Comparison of ENCODE assay signal across 12 cellular contexts in the genomic region with DNA sequence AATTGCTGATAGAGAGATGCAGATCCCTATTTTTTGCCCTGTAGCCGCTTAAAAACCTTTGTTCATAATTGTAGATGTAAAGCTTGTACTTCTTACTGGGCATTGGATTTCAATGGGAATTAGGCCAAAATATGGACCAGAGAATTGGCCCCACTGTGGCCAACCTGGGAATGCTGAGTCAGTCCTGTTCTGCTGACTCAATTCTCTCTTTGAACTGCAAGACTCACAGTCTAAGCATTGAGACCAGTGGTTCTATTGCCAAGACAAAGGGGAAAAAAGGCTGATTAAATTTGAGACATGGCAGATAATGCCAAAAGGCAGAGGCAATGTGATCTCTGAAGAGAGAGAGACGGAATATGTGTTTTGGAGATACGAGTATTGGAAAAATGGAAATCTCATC.
DNase-seq lines count a peak whose midpoint lies in the region; ATAC-seq and TF ChIP-seq lines count a peak whose summit lies in the region.
"Had no signal": no experiment of that assay in that cellular context is flagged by ENCODE, and none has a peak within 500 bp of the region (broad histone marks: within the 10 kb centered on the region; RNA-seq: fewer than 3 reads in every experiment).

No MANE protein-coding gene starts in this region.

- no peaks in the 10 kb centered on the region for H3K36me3 Mint-ChIP-seq in immature natural killer cell
- H3K36me3 Mint-ChIP-seq in effector memory CD8-positive, alpha-beta T cell (ENCODE audit: insufficient read depth): peaks cover 3% of the 10 kb centered on the region

- no peaks in the 10 kb centered on the region for H3K9me3 Mint-ChIP-seq in immature natural killer cell
- no peaks in the 10 kb centered on the region for H3K9me3 Mint-ChIP-seq in effector memory CD8-positive, alpha-beta T cell

- H3K4me1 Mint-ChIP-seq in immature natural killer cell: peaks cover 6% of the 10 kb centered on the region in 2 donors
- H3K4me1 Mint-ChIP-seq in effector memory CD8-positive, alpha-beta T cell (ENCODE audit: low read depth in 2 of 2): peaks cover 16 to 22% of the 10 kb centered on the region in 2 donors

- H3K4me3 Mint-ChIP-seq in immature natural killer cell: no peak overlapping the region
- no peak overlapping the region for H3K4me3 Mint-ChIP-seq in effector memory CD8-positive, alpha-beta T cell
- H3K4me3 Mint-ChIP-seq: activated T-cell treated with anti-CD3 and anti-CD28 coated beads, Interleukin-2, amount 50 U/mL, for 72 hours had no signal

- no peaks in the 10 kb centered on the region for H3K79me2 ChIP-seq in fibroblast of lung (ENCODE audit: control insufficient read depth, insufficient read depth, low read length)

- H3K27ac Mint-ChIP-seq in immature natural killer cell: no peak overlapping the region
- H3K27ac Mint-ChIP-seq in effector memory CD8-positive, alpha-beta T cell: no peak overlapping the region
- H3K27ac Mint-ChIP-seq: activated T-cell treated with anti-CD3 and anti-CD28 coated beads, Interleukin-2, amount 50 U/mL, for 72 hours had no signal

- DNase-seq in RKO (ENCODE audit: low spot score): peak; percentile 42
- DNase-seq in fibroblast of lung (ENCODE audit: low read depth in 2 of 2): peak; percentile 51 to 87
- DNase-seq in stimulated activated CD4-positive, alpha-beta T cell treated with anti-CD3 and anti-CD28 coated beads, Interleukin-1b, Interleukin-23, amount 100 ng/mL, for 48 hours: no peak
- no peak for DNase-seq in immature natural killer cell
- no peak for DNase-seq in SKM-1 treated with dmso at 0.1 percent for 144 hours (lab: John Stamatoyannopoulos, UW; ENCODE audit: unreplicated experiment)
- no peak for DNase-seq in effector memory CD8-positive, alpha-beta T cell
- DNase-seq: activated T-cell treated with anti-CD3 and anti-CD28 coated beads, Interleukin-2, amount 50 U/mL, for 72 hours; dorsolateral prefrontal cortex; stimulated activated naive CD8-positive, alpha-beta T cell treated with anti-CD3 and anti-CD28 coated beads, Interleukin-15, Interleukin-2, amounts not matched to agents 100 U/mL and 50 U/mL, for 24 hours; T1000 had no signal

- peak overlapping the region in 7 of 11 experiments; percentile 3 to 50 (median 24); a peak in 9 of 22 replicates for H3K4me2 ChIP-seq in BLaER1 treated with 17β-estradiol and CSF1 and Interleukin-3, amounts not matched to agents 10 nM and 100 nM
- H3K4me2 ChIP-seq in fibroblast of lung (ENCODE audit: extremely low read depth, insufficient read depth, low read length): no peak overlapping the region

- no peaks in the 10 kb centered on the region for H3K36me3 ChIP-seq in BLaER1 treated with 17β-estradiol and CSF1 and Interleukin-3, amounts not matched to agents 10 nM and 100 nM
- H3K36me3 ChIP-seq in fibroblast of lung (ENCODE audit: control insufficient read depth, insufficient read depth, low read length) (no peaks in the 10 kb centered on the region), rectal smooth muscle tissue (ENCODE audit: control insufficient read depth, insufficient read depth, low read length) (no peaks in the 10 kb centered on the region)

- TF ChIP-seq CTCF in fibroblast of lung (conservative IDR thresholded peaks at IDR 0.05 in 1 of 2, IDR thresholded peaks at IDR 0.05 in 1 of 2; ENCODE audit: low read depth in 1 of 2, low read length in 2 of 2): no peak

- H3K4me3 ChIP-seq in BLaER1 treated with 17β-estradiol and CSF1 and Interleukin-3, amounts not matched to agents 10 nM and 100 nM: no peak overlapping the region
- H3K4me3 ChIP-seq in fibroblast of lung (replicated peaks in 1 of 4; ENCODE audit: control extremely low read depth in 1 of 4, insufficient read depth in 1 of 4, low read depth in 3 of 4, low read length in 4 of 4) (no peak overlapping the region), rectal smooth muscle tissue (ENCODE audit: low read length) (no peak overlapping the region)
- H3K4me3 ChIP-seq: dorsolateral prefrontal cortex had no signal

- no peaks in the 10 kb centered on the region for H4K20me1 ChIP-seq in BLaER1 treated with 17β-estradiol and CSF1 and Interleukin-3, amounts not matched to agents 10 nM and 100 nM
- H4K20me1 ChIP-seq in fibroblast of lung (ENCODE audit: control insufficient read depth, extremely low read depth, insufficient read depth, low read length): no peaks in the 10 kb centered on the region

- no peaks in the 10 kb centered on the region for H3K9me3 ChIP-seq in BLaER1 treated with 17β-estradiol and CSF1 and Interleukin-3, amounts not matched to agents 10 nM and 100 nM (replicated peaks in 1 of 11)
- H3K9me3 ChIP-seq in fibroblast of lung (ENCODE audit: control insufficient read depth, insufficient read depth, low read depth, low read length): no peaks in the 10 kb centered on the region

- H3K27me3 ChIP-seq in BLaER1 treated with 17β-estradiol and CSF1 and Interleukin-3, amounts not matched to agents 10 nM and 100 nM: peaks cover 0 to 11% (median 0%) of the 10 kb centered on the region in 11 experiments; a peak in 4 of 22 replicates
- H3K27me3 ChIP-seq in fibroblast of lung (ENCODE audit: control insufficient read depth, insufficient read depth, low read length): no peaks in the 10 kb centered on the region
- H3K27me3 ChIP-seq in rectal smooth muscle tissue (ENCODE audit: control insufficient read depth, insufficient read depth, low read length): no peaks in the 10 kb centered on the region
- H3K27me3 ChIP-seq: dorsolateral prefrontal cortex had no signal

- ATAC-seq in effector memory CD8-positive, alpha-beta T cell (replicated peaks): no peak
- ATAC-seq: stimulated activated naive CD8-positive, alpha-beta T cell treated with anti-CD3 and anti-CD28 coated beads, Interleukin-15, Interleukin-2, amounts not matched to agents 100 U/mL and 50 U/mL, for 24 hours had no signal

- no peak overlapping the region for H2AFZ ChIP-seq in fibroblast of lung (ENCODE audit: low read length)

- H3K27ac ChIP-seq in BLaER1 treated with 17β-estradiol and CSF1 and Interleukin-3, amounts not matched to agents 10 nM and 100 nM: no peak overlapping the region
- H3K27ac ChIP-seq in fibroblast of lung (ENCODE audit: insufficient read depth, low read length) (no peak overlapping the region), rectal smooth muscle tissue (ENCODE audit: low read depth, low read length) (peak overlapping the region; percentile 75)

- H3K4me1 ChIP-seq in BLaER1 treated with 17β-estradiol and CSF1 and Interleukin-3, amounts not matched to agents 10 nM and 100 nM: peaks cover 0 to 44% (median 31%) of the 10 kb centered on the region in 10 experiments; a peak in 18 of 20 replicates
- H3K4me1 ChIP-seq in fibroblast of lung (ENCODE audit: control insufficient read depth, extremely low read depth, insufficient read depth, low read length) (peaks cover 25% of the 10 kb centered on the region), rectal smooth muscle tissue (ENCODE audit: control insufficient read depth, insufficient read depth, low read length) (peaks cover 18% of the 10 kb centered on the region)

- H3K27me3 Mint-ChIP-seq in immature natural killer cell (ENCODE audit: low read depth in 3 of 3): peaks cover 0 to 2% (median 1%) of the 10 kb centered on the region in 3 donors
- peaks cover 0 to 13% of the 10 kb centered on the region in 2 donors for H3K27me3 Mint-ChIP-seq in effector memory CD8-positive, alpha-beta T cell

- no peak overlapping the region for H3K9ac ChIP-seq in BLaER1 treated with 17β-estradiol and CSF1 and Interleukin-3, amounts not matched to agents 10 nM and 100 nM
- H3K9ac ChIP-seq in fibroblast of lung (ENCODE audit: insufficient read depth, low read length) (no peak overlapping the region), rectal smooth muscle tissue (ENCODE audit: low read length) (no peak overlapping the region)

Comparison
In these comparisons a context has a peak if more than half of its experiments do, and no peak if none do; other contexts are left out.
1. DNase-seq: peak in RKO (single experiment) and fibroblast of lung (2 of 2); none in stimulated activated CD4-positive, alpha-beta T cell treated with anti-CD3 and anti-CD28 coated beads, Interleukin-1b, Interleukin-23, amount 100 ng/mL, for 48 hours (single experiment), immature natural killer cell (0 of 3), SKM-1 treated with dmso at 0.1 percent for 144 hours (single experiment) and effector memory CD8-positive, alpha-beta T cell (0 of 3).